Comparison of ENCODE assay signal across 1 cellular context in the genomic region with DNA sequence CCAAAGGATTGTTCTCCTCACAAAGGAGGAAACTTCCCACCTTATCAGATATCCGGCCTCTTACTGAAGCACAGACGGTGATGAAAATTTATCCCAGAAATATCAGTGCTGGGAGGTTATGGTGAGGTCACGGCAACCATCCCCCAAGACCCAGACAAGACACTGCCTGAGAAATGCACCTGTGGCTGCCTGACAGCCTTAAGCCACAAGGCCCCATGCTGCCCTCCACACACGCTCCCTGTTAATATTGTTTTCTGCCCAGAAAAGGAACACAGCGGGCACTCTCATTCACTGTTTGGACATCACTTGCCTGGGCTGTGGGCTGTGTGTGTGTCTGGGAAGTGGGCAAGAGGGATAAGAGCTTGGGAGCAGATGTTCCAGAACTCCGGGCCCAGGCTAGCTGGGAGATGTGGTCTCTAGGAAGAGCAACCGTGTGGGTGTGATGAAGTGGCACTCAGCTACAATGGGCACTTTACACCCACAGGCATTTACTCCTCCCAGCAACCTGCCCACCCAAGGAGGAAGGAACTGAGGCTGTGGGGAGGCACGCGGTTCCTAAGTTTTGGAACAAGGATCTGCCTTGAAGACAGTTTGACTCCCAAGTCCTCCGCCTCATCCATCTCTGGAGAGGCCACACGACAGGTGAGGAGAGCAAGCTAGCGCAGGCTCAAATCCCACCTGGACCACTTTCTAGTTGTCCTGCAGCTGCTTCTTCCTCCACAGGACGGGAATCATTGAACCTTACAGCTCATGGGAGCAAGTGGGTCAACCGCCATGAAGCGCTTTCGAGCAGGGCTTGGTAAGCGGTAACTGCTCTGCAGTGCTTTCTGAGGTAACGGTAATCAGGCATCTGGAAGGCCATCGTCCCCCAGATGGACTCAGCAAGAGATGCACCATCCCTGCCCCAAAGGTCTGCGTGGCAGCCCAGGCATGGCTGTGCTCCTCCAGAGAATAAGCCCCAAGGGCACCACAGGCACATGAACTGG.
TF ChIP-seq lines count a peak whose summit lies in the region.

No MANE protein-coding gene starts in this region.

TF ChIP-seq in IMR-90, 13 proteins besides CTCF, POLR2A, EP300 and RAD21:
- TF ChIP-seq FOS (IDR thresholded peaks at IDR 0.05; ENCODE audit: low read depth, low read length): no peak
- TF ChIP-seq MAZ (IDR thresholded peaks at IDR 0.05; ENCODE audit: borderline replicate concordance, low read depth, low read length): no peak
- TF ChIP-seq CEBPB (IDR thresholded peaks at IDR 0.05; ENCODE audit: low read depth, low read length): no peak
- TF ChIP-seq CHD1 (IDR thresholded peaks at IDR 0.05; ENCODE audit: low read depth, low read length): no peak
- no peak for TF ChIP-seq RCOR1 (IDR thresholded peaks at IDR 0.05; ENCODE audit: insufficient replicate concordance, low read length)
- no peak for TF ChIP-seq RFX5 (IDR thresholded peaks at IDR 0.05; ENCODE audit: low read depth, low read length)
- no peak for TF ChIP-seq USF2 (IDR thresholded peaks at IDR 0.05; ENCODE audit: low read depth, low read length)
- no peak for TF ChIP-seq BHLHE40 (IDR thresholded peaks at IDR 0.05; ENCODE audit: low read depth, low read length)
- TF ChIP-seq NFE2L2 (IDR thresholded peaks at IDR 0.05; ENCODE audit: low read depth, low read length): no peak
- TF ChIP-seq, protein P1, sequence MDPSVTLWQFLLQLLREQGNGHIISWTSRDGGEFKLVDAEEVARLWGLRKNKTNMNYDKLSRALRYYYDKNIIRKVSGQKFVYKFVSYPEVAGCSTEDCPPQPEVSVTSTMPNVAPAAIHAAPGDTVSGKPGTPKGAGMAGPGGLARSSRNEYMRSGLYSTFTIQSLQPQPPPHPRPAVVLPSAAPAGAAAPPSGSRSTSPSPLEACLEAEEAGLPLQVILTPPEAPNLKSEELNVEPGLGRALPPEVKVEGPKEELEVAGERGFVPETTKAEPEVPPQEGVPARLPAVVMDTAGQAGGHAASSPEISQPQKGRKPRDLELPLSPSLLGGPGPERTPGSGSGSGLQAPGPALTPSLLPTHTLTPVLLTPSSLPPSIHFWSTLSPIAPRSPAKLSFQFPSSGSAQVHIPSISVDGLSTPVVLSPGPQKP (IDR thresholded peaks at IDR 0.05; ENCODE audit: borderline replicate concordance, low read depth, low read length): no peak
- TF ChIP-seq MXI1 (IDR thresholded peaks at IDR 0.05; ENCODE audit: borderline replicate concordance, low read depth, low read length): no peak
- TF ChIP-seq MAFK (IDR thresholded peaks at IDR 0.05; ENCODE audit: low read depth, low read length): no peak
- no peak for TF ChIP-seq SMC3 (IDR thresholded peaks at IDR 0.05; ENCODE audit: low read depth, low read length)
